9 cellular contexts compared by ENCODE assay signal in genomic region chr14:99737451-99737951, GRCh38. TPM values are rescaled to one million over a fixed set of nuclear protein-coding genes. Genes with fewer than 3 reads are reported as not detected.
DNase-seq lines count a peak whose midpoint lies in the region; ATAC-seq and TF ChIP-seq lines count a peak whose summit lies in the region.
"Had no signal": no experiment of that assay in that cellular context is flagged by ENCODE, and none has a peak within 500 bp of the region (broad histone marks: within the 10 kb centered on the region; RNA-seq: fewer than 3 reads in every experiment).

No MANE protein-coding gene starts in this region.

- TF ChIP-seq RAD21 in SK-N-SH (IDR thresholded peaks at IDR 0.05; ENCODE audit: low read length): no peak

- CTCF ChIA-PET in SK-N-SH (lab: Yijun Ruan, JAX): interaction anchor here (0.8 to 1.6 kb wide), 4 partner anchors 14 to 162 kb away, joined by 3 to 8 read pairs (median 3); no protein-coding TSS in a partner anchor

- H3K4me1 ChIP-seq in SK-N-SH (ENCODE audit: control insufficient read depth in 1 of 2, insufficient read depth in 2 of 2, low read depth in 1 of 2, low read length in 1 of 2) (peaks cover 0 to 8% of the 10 kb centered on the region in 2 experiments; a peak in 1 of 4 replicates), osteoblast (ENCODE audit: insufficient read depth, low read length) (peaks cover 11% of the 10 kb centered on the region)
- H3K4me1 ChIP-seq in effector memory CD4-positive, alpha-beta T cell (ENCODE audit: control insufficient read depth, insufficient read depth, low read length, poor library complexity, severe bottlenecking): no peaks in the 10 kb centered on the region

- POLR2A ChIA-PET in SK-N-SH (lab: Yijun Ruan, JAX): no interaction called here

- H3K9me3 Mint-ChIP-seq in activated CD4-positive, alpha-beta T cell treated with anti-CD3 and anti-CD28 coated beads, Interleukin-2, amount 10 ng/mL, durations not matched to agents 24 days and 14 days: no peaks in the 10 kb centered on the region

- no peak overlapping the region for H3K4me3 Mint-ChIP-seq in activated CD4-positive, alpha-beta T cell treated with anti-CD3 and anti-CD28 coated beads, Interleukin-2, amount 10 ng/mL, durations not matched to agents 24 days and 14 days

- no peak overlapping the region for H3K9ac ChIP-seq in SK-N-SH

- H3K79me2 ChIP-seq in SK-N-SH (ENCODE audit: insufficient read depth) (no peaks in the 10 kb centered on the region), osteoblast (ENCODE audit: insufficient read depth, low read length) (no peaks in the 10 kb centered on the region)

- TF ChIP-seq EP300 in SK-N-SH (IDR thresholded peaks at IDR 0.05; ENCODE audit: borderline replicate concordance in 1 of 2, low read depth in 1 of 2, low read length in 1 of 2): no peak

- ATAC-seq in GM18519 (IDR thresholded peaks at IDR 0.05; ENCODE audit: low FRiP score, unreplicated experiment): no peak

- H3K4me3 ChIP-seq in SK-N-SH (ENCODE audit: low read depth in 2 of 2, low read length in 1 of 2) (no peak overlapping the region), fibroblast of pulmonary artery (replicated peaks; ENCODE audit: low read depth, low read length) (peak overlapping the region; percentile 27), osteoblast (ENCODE audit: insufficient read depth, low read length) (peak overlapping the region; percentile 76)
- H3K4me3 ChIP-seq in effector memory CD4-positive, alpha-beta T cell (ENCODE audit: insufficient read depth, low read depth, low read length, poor library complexity, severe bottlenecking): no peak overlapping the region

- H4K20me1 ChIP-seq in SK-N-SH (ENCODE audit: insufficient read depth) (no peaks in the 10 kb centered on the region), osteoblast (ENCODE audit: insufficient read depth, low read length) (peaks cover 3% of the 10 kb centered on the region)

- DNase-seq in AG08396 (ENCODE audit: low spot score): peak; percentile 91
- peak; percentile 67 for DNase-seq in SK-N-SH
- peak; percentile 28 for DNase-seq in fibroblast of pulmonary artery (ENCODE audit: low read depth)
- peak; percentile 98 for DNase-seq in osteoblast (ENCODE audit: insufficient read length, low spot score, missing footprints)
- DNase-seq in NCI-H526 treated with DMSO at 0.1 percent for 48 hours (lab: John Stamatoyannopoulos, UW): no peak
- no peak for DNase-seq in effector memory CD4-positive, alpha-beta T cell
- no peak for DNase-seq in activated CD4-positive, alpha-beta T cell treated with anti-CD3 and anti-CD28 coated beads, Interleukin-2, amount 10 ng/mL, durations not matched to agents 24 days and 14 days
- DNase-seq: DND-41 had no signal

- H3K9me2 ChIP-seq in SK-N-SH: no peaks in the 10 kb centered on the region

- H3F3A ChIP-seq in SK-N-SH (replicated peaks; ENCODE audit: insufficient read depth): no peaks in the 10 kb centered on the region

- H3K4me1 Mint-ChIP-seq in activated CD4-positive, alpha-beta T cell treated with anti-CD3 and anti-CD28 coated beads, Interleukin-2, amount 10 ng/mL, durations not matched to agents 24 days and 14 days: no peaks in the 10 kb centered on the region

- TF ChIP-seq CTCF in SK-N-SH (IDR thresholded peaks at IDR 0.05): no peak
- no peak for TF ChIP-seq CTCF in fibroblast of pulmonary artery (IDR thresholded peaks at IDR 0.05; ENCODE audit: low read length, missing control alignments)
- no peak for TF ChIP-seq CTCF in osteoblast (IDR thresholded peaks at IDR 0.05; ENCODE audit: extremely low read depth, low read depth, low read length)

- H3K27ac ChIP-seq in SK-N-SH (ENCODE audit: low read depth in 2 of 2, low read length in 1 of 2): no peak overlapping the region
- H3K27ac ChIP-seq in osteoblast (ENCODE audit: low read depth, low read length): no peak overlapping the region
- no peak overlapping the region for H3K27ac ChIP-seq in effector memory CD4-positive, alpha-beta T cell (ENCODE audit: insufficient read depth, low read length, poor library complexity, severe bottlenecking)

- H3K36me3 Mint-ChIP-seq in activated CD4-positive, alpha-beta T cell treated with anti-CD3 and anti-CD28 coated beads, Interleukin-2, amount 10 ng/mL, durations not matched to agents 24 days and 14 days (ENCODE audit: low read depth): no peaks in the 10 kb centered on the region

- no peak overlapping the region for H3K4me2 ChIP-seq in SK-N-SH
- peak overlapping the region; percentile 86 for H3K4me2 ChIP-seq in osteoblast (ENCODE audit: insufficient read depth, low read length)

- no peaks in the 10 kb centered on the region for H3K27me3 ChIP-seq in SK-N-SH (ENCODE audit: insufficient read depth)
- H3K27me3 ChIP-seq in osteoblast (ENCODE audit: insufficient read depth, low read length): no peaks in the 10 kb centered on the region
- peaks cover 19% of the 10 kb centered on the region for H3K27me3 ChIP-seq in effector memory CD4-positive, alpha-beta T cell (replicated peaks; ENCODE audit: control insufficient read depth, insufficient read depth, low read length, poor library complexity, severe bottlenecking)

- intact Hi-C loops in activated CD4-positive, alpha-beta T cell treated with anti-CD3 and anti-CD28 coated beads, Interleukin-2, amount 10 ng/mL, durations not matched to agents 24 days and 14 days (cut with micrococcal nuclease): no loop called here

- WGBS in SK-N-SH (ENCODE audit: low lambda C conversion rate): 78% methylated on average over 2 of the region's 26 CpGs

- H3K27ac Mint-ChIP-seq in activated CD4-positive, alpha-beta T cell treated with anti-CD3 and anti-CD28 coated beads, Interleukin-2, amount 10 ng/mL, durations not matched to agents 24 days and 14 days: no peak overlapping the region

- peaks cover 25% of the 10 kb centered on the region for H3K27me3 Mint-ChIP-seq in activated CD4-positive, alpha-beta T cell treated with anti-CD3 and anti-CD28 coated beads, Interleukin-2, amount 10 ng/mL, durations not matched to agents 24 days and 14 days

- H3K36me3 ChIP-seq in SK-N-SH (replicated peaks in 1 of 2; ENCODE audit: control insufficient read depth in 1 of 2, insufficient read depth in 2 of 2, low read length in 1 of 2) (no peaks in the 10 kb centered on the region), osteoblast (ENCODE audit: insufficient read depth, low read length) (no peaks in the 10 kb centered on the region)
- no peaks in the 10 kb centered on the region for H3K36me3 ChIP-seq in effector memory CD4-positive, alpha-beta T cell (ENCODE audit: control insufficient read depth, insufficient read depth, low read length)

- H3K9me3 ChIP-seq in SK-N-SH: no peaks in the 10 kb centered on the region
- H3K9me3 ChIP-seq in osteoblast (ENCODE audit: low read depth, low read length): no peaks in the 10 kb centered on the region
- H3K9me3 ChIP-seq in effector memory CD4-positive, alpha-beta T cell (ENCODE audit: control insufficient read depth, low read length): no peaks in the 10 kb centered on the region

- H2AFZ ChIP-seq in SK-N-SH (ENCODE audit: low read depth): no peak overlapping the region
- H2AFZ ChIP-seq in osteoblast (ENCODE audit: low read length): peak overlapping the region; percentile 81

TF ChIP-seq in SK-N-SH, 30 proteins besides CTCF, POLR2A, EP300 and RAD21 (continues in another document):
- TF ChIP-seq POLR2AphosphoS5 (IDR thresholded peaks at IDR 0.05; ENCODE audit: low read depth, low read length) (no peak), NRF1 (IDR thresholded peaks at IDR 0.05; ENCODE audit: low read depth, low read length) (no peak), RXRA (IDR thresholded peaks at IDR 0.05; ENCODE audit: borderline replicate concordance, low read depth) (no peak), FOXJ3 (CRISPR knock-in tag; IDR thresholded peaks at IDR 0.05) (no peak), REST (IDR thresholded peaks at IDR 0.05; ENCODE audit: low read depth, low read length) (no peak), TEAD4 (IDR thresholded peaks at IDR 0.05; ENCODE audit: borderline replicate concordance, insufficient read depth) (no peak), CHD2 (IDR thresholded peaks at IDR 0.05; ENCODE audit: low read length, partially characterized antibody) (no peak), GABPA (IDR thresholded peaks at IDR 0.05; ENCODE audit: low read depth) (no peak), JUND (IDR thresholded peaks at IDR 0.05) (no peak)

RNA-seq across cellular contexts. Expression of gene CYP46A1, which starts 53.4 kb away (rescaled TPM):
- polyA plus RNA-seq in SK-N-SH (2012; rRNA removed): 0.18 and 0.30 TPM in 2 replicates
- polyA plus RNA-seq in SK-N-SH (2012; cell fraction: cytosol; rRNA removed): 0.21 and 0.26 TPM in 2 replicates
- polyA plus RNA-seq in SK-N-SH (2012; cell fraction: nucleus; rRNA removed): 1.1 and 1.4 TPM in 2 replicates
- 0.36 and 0.59 TPM in 2 replicates for total RNA-seq in osteoblast
- total RNA-seq in activated CD4-positive, alpha-beta T cell treated with anti-CD3 and anti-CD28 coated beads, Interleukin-2, amount 10 ng/mL, durations not matched to agents 24 days and 14 days: 0.02 and 0.05 TPM in 2 replicates

RNA-seq across cellular contexts. Expression of gene EML1, which starts 55.7 kb away (rescaled TPM):
- 4.4 and 6.3 TPM in 2 replicates for polyA plus RNA-seq in SK-N-SH (2012; rRNA removed)
- 5.2 and 5.8 TPM in 2 replicates for polyA plus RNA-seq in SK-N-SH (2012; cell fraction: cytosol; rRNA removed)
- polyA plus RNA-seq in SK-N-SH (2012; cell fraction: nucleus; rRNA removed): 5.8 and 7.2 TPM in 2 replicates
- total RNA-seq in osteoblast: 38.0 and 46.7 TPM in 2 replicates
- total RNA-seq in activated CD4-positive, alpha-beta T cell treated with anti-CD3 and anti-CD28 coated beads, Interleukin-2, amount 10 ng/mL, durations not matched to agents 24 days and 14 days: 0.98 and 1.8 TPM in 2 replicates

Comparison
In these comparisons a context has a peak if more than half of its experiments do, and no peak if none do; other contexts are left out.
1. DNase-seq: peak in AG08396 (single experiment), SK-N-SH (single experiment), fibroblast of pulmonary artery (single experiment) and osteoblast (single experiment); none in NCI-H526 treated with DMSO at 0.1 percent for 48 hours (single experiment), effector memory CD4-positive, alpha-beta T cell (0 of 3) and activated CD4-positive, alpha-beta T cell treated with anti-CD3 and anti-CD28 coated beads, Interleukin-2, amount 10 ng/mL, durations not matched to agents 24 days and 14 days (single experiment).
2. H3K4me3 ChIP-seq: peak in fibroblast of pulmonary artery (single experiment) and osteoblast (single experiment); none in SK-N-SH (0 of 2) and effector memory CD4-positive, alpha-beta T cell (single experiment).
3. RNA of gene EML1, which starts 55.7 kb away (total RNA-seq): 38.0 to 46.7 TPM in osteoblast; 0.98 to 1.8 TPM in activated CD4-positive, alpha-beta T cell treated with anti-CD3 and anti-CD28 coated beads, Interleukin-2, amount 10 ng/mL, durations not matched to agents 24 days and 14 days; every median in the first group is over 10 times any median in the second.